In genomic region chr16:50195276-50195675, GRCh38 we compare ENCODE assay signal across 13 cellular contexts. TPM values are rescaled to one million over a fixed set of nuclear protein-coding genes. Genes with fewer than 3 reads are reported as not detected.
A peak's percentile ranks its signal among the peaks of the same experiment; 100 is the strongest.
DNase-seq lines count a peak whose midpoint lies in the region; ATAC-seq and TF ChIP-seq lines count a peak whose summit lies in the region.
"Had no signal": no experiment of that assay in that cellular context is flagged by ENCODE, and none has a peak within 500 bp of the region (broad histone marks: within the 10 kb centered on the region; RNA-seq: fewer than 3 reads in every experiment).

No MANE protein-coding gene starts in this region.

- intact Hi-C loops in CD4-positive, alpha-beta memory T cell (cut with micrococcal nuclease): no loop called here
- intact Hi-C loops in IMR-90 (cut with micrococcal nuclease): no loop called here

- dilution Hi-C loops in IMR-90 (cut with HindIII; ENCODE audit: low sequenced_read_pairs, unreplicated experiment): no loop called here

- H2AK9ac ChIP-seq in IMR-90 (replicated peaks; ENCODE audit: low read depth, low read length, poor library complexity): no peak overlapping the region

- 0 out of 2 replicates have a peak overlapping the region, but pooled peaks have one; percentile 24 for H3K14ac ChIP-seq in IMR-90 (replicated peaks; ENCODE audit: low read depth, low read length)

- TF ChIP-seq POLR2A in IMR-90 (IDR thresholded peaks at IDR 0.05; ENCODE audit: low read depth, low read length): no peak

- H3K9me3 ChIP-seq in CD4-positive, alpha-beta memory T cell (ENCODE audit: control insufficient read depth in 1 of 2, low read length in 2 of 2): no peaks in the 10 kb centered on the region
- no peaks in the 10 kb centered on the region for H3K9me3 ChIP-seq in IMR-90 (ENCODE audit: control insufficient read depth, insufficient read depth, low read length)
- H3K9me3 ChIP-seq: sigmoid colon had no signal

- H3K79me1 ChIP-seq in IMR-90 (ENCODE audit: low read depth in 1 of 2, low read length in 2 of 2): peaks cover 38 to 51% of the 10 kb centered on the region in 2 experiments

- peaks cover 41% of the 10 kb centered on the region for H3K4me1 ChIP-seq in CD4-positive, alpha-beta memory T cell (ENCODE audit: insufficient read depth, low read length)
- H3K4me1 ChIP-seq in IMR-90 (ENCODE audit: control insufficient read depth, insufficient read depth, low read length): peaks cover 8% of the 10 kb centered on the region

- peaks cover 42 to 81% (median 65%) of the 10 kb centered on the region in 4 donors for H3K4me1 Mint-ChIP-seq in CD4-positive, alpha-beta memory T cell
- H3K4me1 Mint-ChIP-seq in naive thymus-derived CD8-positive, alpha-beta T cell: peaks cover 23 to 79% (median 73%) of the 10 kb centered on the region in 4 donors

- TF ChIP-seq CTCF in IMR-90 (conservative IDR thresholded peaks at IDR 0.05; ENCODE audit: low read depth, low read length): no peak
- no peak for TF ChIP-seq CTCF in brain microvascular endothelial cell (IDR thresholded peaks at IDR 0.05; ENCODE audit: low read depth, low read length, missing control alignments)

- peak overlapping the region in 6 of 8 donors; percentile 1 to 76 (median 21) for H3K4me3 Mint-ChIP-seq in CD4-positive, alpha-beta memory T cell
- H3K4me3 Mint-ChIP-seq in naive thymus-derived CD8-positive, alpha-beta T cell: peak overlapping the region in 5 of 10 donors; percentile 0 to 67 (median 8)

- H4K5ac ChIP-seq in IMR-90 (ENCODE audit: low read depth, low read length): peak overlapping the region; percentile 90; the same call in 1 of the 2 replicates

- H3K9me3 Mint-ChIP-seq in CD4-positive, alpha-beta memory T cell: no peaks in the 10 kb centered on the region
- no peaks in the 10 kb centered on the region for H3K9me3 Mint-ChIP-seq in naive thymus-derived CD8-positive, alpha-beta T cell

- ATAC-seq in IMR-90 (ENCODE audit: low read depth) (peak; percentile 88), HG03469 (IDR thresholded peaks at IDR 0.05; ENCODE audit: unreplicated experiment) (no peak), HG02763 (IDR thresholded peaks at IDR 0.05; ENCODE audit: unreplicated experiment) (no peak)
- no peak for ATAC-seq in naive thymus-derived CD8-positive, alpha-beta T cell

- H3K27ac ChIP-seq in CD4-positive, alpha-beta memory T cell (ENCODE audit: low read depth, low read length): no peak overlapping the region
- H3K27ac ChIP-seq in IMR-90 (ENCODE audit: insufficient read depth, low read length): peak overlapping the region; percentile 68; the same call in 1 of the 2 replicates
- H3K27ac ChIP-seq in brain microvascular endothelial cell: peak overlapping the region; percentile 38
- H3K27ac ChIP-seq: coronary artery had no signal

- peak overlapping the region in 1 of 2 experiments; percentile 58; a peak in 3 of 4 replicates for H4K8ac ChIP-seq in IMR-90 (ENCODE audit: low read depth in 2 of 2, low read length in 2 of 2)

- H3K9me1 ChIP-seq in IMR-90 (ENCODE audit: insufficient read depth, low read length): peaks cover 13% of the 10 kb centered on the region

- peak overlapping the region; percentile 30; the same call in 1 of the 2 replicates for H4K91ac ChIP-seq in IMR-90 (ENCODE audit: insufficient read depth, low read depth, low read length)

- H2AK5ac ChIP-seq in IMR-90 (ENCODE audit: low read depth, low read length): no peak overlapping the region

- peak overlapping the region; percentile 58 for H2BK120ac ChIP-seq in IMR-90 (ENCODE audit: low read depth, low read length)

- H4K20me1 ChIP-seq in IMR-90 (ENCODE audit: insufficient read depth, low read length): no peaks in the 10 kb centered on the region

- H3K4ac ChIP-seq in IMR-90 (ENCODE audit: low read depth, low read length): peak overlapping the region; percentile 12; the same call in 1 of the 2 replicates

- in situ Hi-C loops in IMR-90 (cut with MboI; ENCODE audit: low sequenced_read_pairs) (no loop called here), brain microvascular endothelial cell (cut with HindIII; ENCODE audit: low pct_ligation_motif_present, low sequenced_read_pairs) (no loop called here)

- H3K36me3 ChIP-seq in CD4-positive, alpha-beta memory T cell (ENCODE audit: insufficient read depth, low read length): no peaks in the 10 kb centered on the region
- H3K36me3 ChIP-seq in IMR-90 (ENCODE audit: control insufficient read depth, insufficient read depth, low read length): no peaks in the 10 kb centered on the region
- no peaks in the 10 kb centered on the region for H3K36me3 ChIP-seq in brain microvascular endothelial cell (replicated peaks)
- H3K36me3 ChIP-seq: sigmoid colon had no signal

- H3K56ac ChIP-seq in IMR-90 (ENCODE audit: extremely low read depth, insufficient read depth, low read length): peak overlapping the region; percentile 27; the same call in 1 of the 2 replicates

- TF ChIP-seq RAD21 in IMR-90 (IDR thresholded peaks at IDR 0.05; ENCODE audit: low read length): no peak

- POLR2A ChIA-PET in CD4-positive, alpha-beta memory T cell (lab: Charles Lee; ENCODE audit: partially characterized antibody): interaction anchor here (0.9 kb wide), 1 partner anchor 129 kb away, joined by 3 read pairs; the partner anchor contains the start of gene HEATR3
- POLR2A ChIA-PET in IMR-90 (lab: Charles Lee; ENCODE audit: unreplicated experiment): no interaction called here
- POLR2A ChIA-PET in naive thymus-derived CD8-positive, alpha-beta T cell (lab: Charles Lee): no interaction called here

- WGBS in IMR-90 (ENCODE audit: extremely low coverage in 2 of 2, insufficient read length in 1 of 2), 2 experiments: 0% methylated on average over 1 of the region's 2 CpGs; no CpG with 5 or more reads in 1 of the 2 experiments

- no peak overlapping the region for H2BK15ac ChIP-seq in IMR-90 (ENCODE audit: low read depth, low read length)

- no peak overlapping the region; the same call in 1 of the 2 replicates for H3K23ac ChIP-seq in IMR-90 (ENCODE audit: low read depth, low read length)

- H3K4me2 ChIP-seq in IMR-90 (ENCODE audit: low read depth, low read length): peak overlapping the region; percentile 97

- no peaks in the 10 kb centered on the region for H3K27me3 Mint-ChIP-seq in CD4-positive, alpha-beta memory T cell
- H3K27me3 Mint-ChIP-seq in naive thymus-derived CD8-positive, alpha-beta T cell: no peaks in the 10 kb centered on the region

- H3K9ac ChIP-seq in IMR-90 (ENCODE audit: low read depth, low read length): peak overlapping the region; percentile 61; the same call in 1 of the 2 replicates

- no peaks in the 10 kb centered on the region for H3K27me3 ChIP-seq in CD4-positive, alpha-beta memory T cell (ENCODE audit: insufficient read depth, low read length)
- no peaks in the 10 kb centered on the region for H3K27me3 ChIP-seq in IMR-90 (ENCODE audit: control insufficient read depth, insufficient read depth, low read length)
- H3K27me3 ChIP-seq in brain microvascular endothelial cell (replicated peaks): no peaks in the 10 kb centered on the region
- H3K27me3 ChIP-seq: sigmoid colon had no signal

- H3K27ac Mint-ChIP-seq in CD4-positive, alpha-beta memory T cell: peak overlapping the region; percentile 15 to 75 (median 30)
- H3K27ac Mint-ChIP-seq in naive thymus-derived CD8-positive, alpha-beta T cell: peak overlapping the region in 8 of 10 donors; percentile 11 to 89 (median 56)

- CTCF ChIA-PET in CD4-positive, alpha-beta memory T cell (lab: Charles Lee; ENCODE audit: partially characterized antibody): interaction anchor here (1.1 to 3.6 kb wide), 2 partner anchors 15 to 45 kb away, joined by 3 to 43 read pairs; no protein-coding TSS in a partner anchor
- CTCF ChIA-PET in IMR-90 (lab: Yijun Ruan, JAX): interaction anchor here (0.5 to 0.8 kb wide), 2 partner anchors 9 to 27 kb away, joined by 3 read pairs; no protein-coding TSS in a partner anchor

- peak overlapping the region; percentile 86 for H2BK5ac ChIP-seq in IMR-90 (ENCODE audit: low read depth, low read length, poor library complexity, severe bottlenecking)

- H2BK20ac ChIP-seq in IMR-90 (ENCODE audit: low read depth, low read length): peak overlapping the region; percentile 27; the same call in 1 of the 2 replicates

- H2AFZ ChIP-seq in IMR-90 (replicated peaks; ENCODE audit: low read length, poor library complexity): no peak overlapping the region

- peaks cover 2 to 5% of the 10 kb centered on the region in 2 donors for H3K36me3 Mint-ChIP-seq in CD4-positive, alpha-beta memory T cell
- H3K36me3 Mint-ChIP-seq in naive thymus-derived CD8-positive, alpha-beta T cell: peaks cover 0 to 6% (median 3%) of the 10 kb centered on the region in 3 donors

- no peak for DNase-seq in CD4-positive, alpha-beta memory T cell
- peak; percentile 72 for DNase-seq in IMR-90
- no peak for DNase-seq in brain microvascular endothelial cell
- no peak for DNase-seq in naive thymus-derived CD8-positive, alpha-beta T cell
- no peak for DNase-seq in DMS 273 treated with DMSO at 0.1 percent for 48 hours (lab: John Stamatoyannopoulos, UW)
- DNase-seq: activated CD4-positive, alpha-beta T cell treated with anti-CD3 and anti-CD28 coated beads, Interleukin-2, amount 50 U/mL, for 1 hour; kidney; NCI-H446 treated with DMSO at 0.1 percent for 48 hours; sigmoid colon; stimulated activated naive CD4-positive, alpha-beta T cell treated with Interleukin-2 at 50 U/mL for 16 hours had no signal

- no peak overlapping the region for H3K4me3 ChIP-seq in CD4-positive, alpha-beta memory T cell (ENCODE audit: low read length in 2 of 2)
- H3K4me3 ChIP-seq in IMR-90 (ENCODE audit: insufficient read depth, low read depth, low read length): peak overlapping the region; percentile 47; the same call in 1 of the 2 replicates
- no peak overlapping the region for H3K4me3 ChIP-seq in brain microvascular endothelial cell (ENCODE audit: low read depth, low read length)
- H3K4me3 ChIP-seq: coronary artery, sigmoid colon had no signal

- peak overlapping the region; percentile 93; the same call in 1 of the 2 replicates for H3K18ac ChIP-seq in IMR-90 (ENCODE audit: low read depth, low read length)

- BruUV-seq in IMR-90 (replicated peaks; lab: Mats Ljungman, UMichigan): no TSS peak

TF ChIP-seq in IMR-90, 13 proteins besides CTCF, POLR2A, EP300 and RAD21:
- TF ChIP-seq CEBPB (IDR thresholded peaks at IDR 0.05; ENCODE audit: low read depth, low read length): no peak
- TF ChIP-seq MAZ (IDR thresholded peaks at IDR 0.05; ENCODE audit: borderline replicate concordance, low read depth, low read length): no peak
TF ChIP-seq in IMR-90: peak in this region for 0.

RNA-seq across cellular contexts. Expression of gene TENT4B, which starts 42.2 kb away (rescaled TPM):
- total RNA-seq in CD4-positive, alpha-beta memory T cell: 10 to 100 TPM; 22.4 to 23.5 TPM
- 1 to 10 TPM; 2.7 to 8.1 TPM for polyA plus RNA-seq in CD4-positive, alpha-beta memory T cell
- 7.0 and 12.5 TPM in 2 replicates for total RNA-seq in IMR-90 (2012; rRNA removed)
- polyA plus RNA-seq in IMR-90 (2012; rRNA removed): 4.1 and 5.2 TPM in 2 replicates
- 1.2 and 1.5 TPM in 2 replicates for polyA plus RNA-seq in IMR-90 (2012; cell fraction: cytosol; rRNA removed)
- 2.3 and 7.6 TPM in 2 replicates for polyA plus RNA-seq in IMR-90 (2012; cell fraction: nucleus; rRNA removed; ENCODE audit: low replicate concordance)
- total RNA-seq in naive thymus-derived CD8-positive, alpha-beta T cell: 10 to 100 TPM; 26.0 to 27.0 TPM
- polyA plus RNA-seq in naive thymus-derived CD8-positive, alpha-beta T cell: 1 to 10 TPM; 5.3 to 8.3 (median 6.6) TPM
